In the genomic region with DNA sequence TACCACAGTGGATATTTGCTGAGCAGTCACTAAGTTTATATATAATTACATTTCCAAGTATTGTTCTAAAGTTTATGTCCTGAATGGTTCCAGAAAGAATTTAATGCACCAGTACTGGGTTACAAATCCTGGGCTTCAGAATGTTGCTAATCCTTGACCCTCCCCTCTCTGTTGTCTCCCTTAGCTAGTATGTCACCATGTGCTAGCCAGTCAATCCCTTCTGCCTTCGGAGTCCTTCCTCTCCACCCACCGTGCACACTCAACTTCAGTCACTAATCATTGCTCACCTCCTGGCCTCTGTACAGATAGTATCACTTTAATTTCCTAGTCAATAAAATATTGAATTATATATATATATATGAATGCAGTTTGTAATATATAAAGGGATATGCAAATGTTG, we compare ENCODE assay signal across 11 cellular contexts.
"Had no signal": no experiment of that assay in that cellular context is flagged by ENCODE, and none has a peak within 500 bp of the region (broad histone marks: within the 10 kb centered on the region; RNA-seq: fewer than 3 reads in every experiment).

No MANE protein-coding gene starts in this region.

- DNase-seq: activated CD4-positive, alpha-beta T cell treated with anti-CD3 and anti-CD28 coated beads, Interleukin-2, amount 50 U/mL, for 48 hours; activated gamma-delta T cell; activated naive CD8-positive, alpha-beta T cell treated with anti-CD3 and anti-CD28 coated beads, Interleukin-2, amount 10 ng/mL, durations not matched to agents 7 days and 5 days; activated T-cell treated with anti-CD3 and anti-CD28 coated beads, Interleukin-2, amount 50 U/mL, for 4 hours; mammary epithelial cell; stimulated activated CD4-positive, alpha-beta T cell treated with anti-CD3 and anti-CD28 coated beads, Interleukin-4, amount 100 ng/mL, for 24 hours; T-helper 17 cell had no signal

- H3K9me3 ChIP-seq: breast epithelium, testis had no signal

- H3K36me3 Mint-ChIP-seq: activated naive CD8-positive, alpha-beta T cell treated with anti-CD3 and anti-CD28 coated beads, Interleukin-2, amount 10 ng/mL, durations not matched to agents 7 days and 5 days had no signal

- H3K27ac Mint-ChIP-seq: activated naive CD8-positive, alpha-beta T cell treated with anti-CD3 and anti-CD28 coated beads, Interleukin-2, amount 10 ng/mL, durations not matched to agents 7 days and 5 days; nephron; stimulated activated naive CD8-positive, alpha-beta T cell treated with anti-CD3 and anti-CD28 coated beads, Interleukin-15, Interleukin-2, amounts not matched to agents 100 ng/mL and 50 ng/mL, for 24 hours; T-helper 17 cell had no signal

- H3K4me1 ChIP-seq: breast epithelium, testis had no signal

- H3K4me3 ChIP-seq: testis had no signal

- H3K36me3 ChIP-seq: breast epithelium had no signal

- H3K27me3 ChIP-seq: breast epithelium, testis had no signal

- H3K9me3 Mint-ChIP-seq: activated naive CD8-positive, alpha-beta T cell treated with anti-CD3 and anti-CD28 coated beads, Interleukin-2, amount 10 ng/mL, durations not matched to agents 7 days and 5 days; activated T-cell treated with anti-CD3 and anti-CD28 coated beads, Interleukin-2, amount 50 U/mL, for 4 hours; nephron; stimulated activated naive CD8-positive, alpha-beta T cell treated with anti-CD3 and anti-CD28 coated beads, Interleukin-15, Interleukin-2, amounts not matched to agents 100 ng/mL and 50 ng/mL, for 24 hours had no signal

- ATAC-seq: activated T-cell treated with anti-CD3 and anti-CD28 coated beads, Interleukin-2, amount 50 U/mL, for 4 hours; T-helper 17 cell had no signal

- H3K4me3 Mint-ChIP-seq: activated naive CD8-positive, alpha-beta T cell treated with anti-CD3 and anti-CD28 coated beads, Interleukin-2, amount 10 ng/mL, durations not matched to agents 7 days and 5 days; activated T-cell treated with anti-CD3 and anti-CD28 coated beads, Interleukin-2, amount 50 U/mL, for 4 hours; nephron; stimulated activated naive CD8-positive, alpha-beta T cell treated with anti-CD3 and anti-CD28 coated beads, Interleukin-15, Interleukin-2, amounts not matched to agents 100 ng/mL and 50 ng/mL, for 24 hours; T-helper 17 cell had no signal
